Comparison of ENCODE assay signal across 17 cellular contexts in the genomic region with DNA sequence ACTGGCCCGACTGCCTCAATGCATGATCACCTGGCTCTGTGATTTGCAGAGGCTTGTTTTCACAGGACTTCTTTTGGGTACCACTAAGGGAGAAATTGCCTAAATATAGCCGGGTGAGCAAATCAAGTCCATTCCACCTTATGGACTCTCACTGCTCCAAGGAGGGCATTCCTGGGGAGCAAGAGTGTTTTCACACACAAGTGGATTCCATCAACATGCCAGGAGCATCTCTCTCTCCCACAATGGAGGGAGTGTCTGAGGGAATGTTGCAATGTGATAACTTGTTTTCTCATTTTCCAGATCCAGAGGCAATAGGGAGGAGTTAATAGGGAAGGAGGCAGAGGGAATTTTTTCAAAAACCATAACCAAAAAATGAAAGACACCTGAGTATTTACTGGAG.
"Had no signal": no experiment of that assay in that cellular context is flagged by ENCODE, and none has a peak within 500 bp of the region (broad histone marks: within the 10 kb centered on the region; RNA-seq: fewer than 3 reads in every experiment).

No MANE protein-coding gene starts in this region.

- ATAC-seq: gastrocnemius medialis; left cardiac atrium; lower lobe of right lung; naive thymus-derived CD4-positive, alpha-beta T cell; psoas muscle; sciatic nerve; stimulated activated naive B cell treated with anti-CD40 and anti-IgM and Interleukin-4, amounts not matched to agents 10 μg/mL and 1 μg/mL and 100 μg/mL, for 72 hours; stimulated activated naive CD8-positive, alpha-beta T cell treated with anti-CD3 and anti-CD28 coated beads, Interleukin-15, amount 100 ng/mL, for 72 hours; upper lobe of right lung had no signal

- DNase-seq: endodermal cell; erythroblast; gastrocnemius medialis; immature natural killer cell; left cardiac atrium; left ventricle myocardium inferior; lower lobe of right lung; naive thymus-derived CD4-positive, alpha-beta T cell; nephron progenitor cell; psoas muscle; stimulated activated CD4-positive, alpha-beta T cell treated with anti-CD3 and anti-CD28 coated beads, Interleukin-2, amount 100 ng/mL, for 24 hours; stimulated activated CD4-positive, alpha-beta T cell treated with anti-CD3 and anti-CD28 coated beads, Interleukin-4, amount 100 ng/mL, for 4 hours; stimulated activated naive B cell treated with anti-CD40 and anti-IgM and Interleukin-4, amounts not matched to agents 10 μg/mL and 1 μg/mL and 100 μg/mL, for 72 hours; stimulated activated naive CD8-positive, alpha-beta T cell treated with anti-CD3 and anti-CD28 coated beads, Interleukin-15, amount 100 ng/mL, for 72 hours; testis; upper lobe of right lung had no signal
